In the genomic region with DNA sequence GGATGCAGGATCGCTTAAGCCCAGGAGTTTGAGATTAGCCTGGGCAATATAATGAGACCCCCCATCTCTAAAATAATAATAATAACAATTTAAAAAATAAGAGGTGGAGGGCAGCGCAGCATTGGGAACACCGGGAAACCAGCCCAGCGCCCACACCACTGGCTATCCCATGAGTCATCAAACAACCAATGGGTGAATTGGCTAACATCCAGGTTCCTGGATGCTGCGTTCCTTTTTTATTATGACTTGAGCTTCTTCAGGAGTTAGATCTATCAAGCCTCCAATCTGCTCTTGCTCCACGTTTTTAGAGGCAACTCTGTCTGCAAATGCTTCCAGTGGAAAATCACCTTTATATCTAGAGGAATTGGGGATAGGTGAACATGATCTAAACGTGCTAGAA, we compare ENCODE assay signal across 16 cellular contexts. TPM values are rescaled to one million over a fixed set of nuclear protein-coding genes. Genes with fewer than 3 reads are reported as not detected.
DNase-seq lines count a peak whose midpoint lies in the region; ATAC-seq and TF ChIP-seq lines count a peak whose summit lies in the region.
"Had no signal": no experiment of that assay in that cellular context is flagged by ENCODE, and none has a peak within 500 bp of the region (broad histone marks: within the 10 kb centered on the region; RNA-seq: fewer than 3 reads in every experiment).

No MANE protein-coding gene starts in this region.

- no peak overlapping the region for H3K56ac ChIP-seq in IMR-90 (ENCODE audit: extremely low read depth, insufficient read depth, low read length)

- no peak overlapping the region for H2AK5ac ChIP-seq in IMR-90 (ENCODE audit: low read depth, low read length)

- no peak overlapping the region for H2BK5ac ChIP-seq in IMR-90 (ENCODE audit: low read depth, low read length, poor library complexity, severe bottlenecking)

- H2BK20ac ChIP-seq in IMR-90 (ENCODE audit: low read depth, low read length) = no peak overlapping the region

- peak; percentile 58 for DNase-seq in BE2C
- peak; percentile 76 for DNase-seq in IMR-90
- DNase-seq in brain pericyte (ENCODE audit: low read depth, low spot score) = peak; percentile 47
- DNase-seq in left colon = no peak
- no peak for DNase-seq in left lobe of liver (ENCODE audit: low spot score)
- DNase-seq in HUDEP-2 (lab: John Stamatoyannopoulos, UW; ENCODE audit: unreplicated experiment in 76 of 76) = no peak
- DNase-seq in activated CD8-positive, alpha-beta memory T cell treated with anti-CD3 and anti-CD28 coated beads, Interleukin-2, amount 50 U/mL, for 48 hours = no peak
- DNase-seq: activated CD8-positive, alpha-beta memory T cell treated with anti-CD3 and anti-CD28 coated beads for 24 hours; KG1; NCI-H2171; T-helper 9 cell had no signal

- no peak overlapping the region for H4K8ac ChIP-seq in IMR-90 (ENCODE audit: low read depth in 2 of 2, low read length in 2 of 2)

- H2BK120ac ChIP-seq in IMR-90 (ENCODE audit: low read depth, low read length) = no peak overlapping the region

- H4K20me1 ChIP-seq in IMR-90 (ENCODE audit: insufficient read depth, low read length) = peaks cover 39% of the 10 kb centered on the region

- H3K79me1 ChIP-seq in IMR-90 (ENCODE audit: low read depth in 1 of 2, low read length in 2 of 2) = peaks cover 26 to 55% of the 10 kb centered on the region in 2 experiments

- no peaks in the 10 kb centered on the region for H3K9me3 ChIP-seq in BE2C
- no peaks in the 10 kb centered on the region for H3K9me3 ChIP-seq in IMR-90 (ENCODE audit: control insufficient read depth, insufficient read depth, low read length)

- H3K27me3 ChIP-seq in BE2C (no peaks in the 10 kb centered on the region), IMR-90 (ENCODE audit: control insufficient read depth, insufficient read depth, low read length) (no peaks in the 10 kb centered on the region)

- H4K91ac ChIP-seq in IMR-90 (ENCODE audit: insufficient read depth, low read depth, low read length) = no peak overlapping the region

- no peak overlapping the region for H3K23ac ChIP-seq in IMR-90 (ENCODE audit: low read depth, low read length)

- intact Hi-C loops in IMR-90 (cut with micrococcal nuclease) = no loop called here
- intact Hi-C loops in left colon (cut with DNase I, micrococcal nuclease) = no loop called here

- CTCF ChIA-PET in IMR-90 (lab: Yijun Ruan, JAX) = interaction anchor here (0.6 to 1.2 kb wide), 2 partner anchors 11 to 94 kb away, joined by 3 to 5 read pairs; partner anchors contain the start of gene LRRC4

- no peak overlapping the region for H2BK15ac ChIP-seq in IMR-90 (ENCODE audit: low read depth, low read length)

- POLR2A ChIA-PET in IMR-90 (lab: Charles Lee; ENCODE audit: unreplicated experiment) = no interaction called here

- H2AFZ ChIP-seq in IMR-90 (replicated peaks; ENCODE audit: low read length, poor library complexity) = no peak overlapping the region
- H2AFZ ChIP-seq: GM23338, PC-9 had no signal

- no peak overlapping the region for H4K5ac ChIP-seq in IMR-90 (ENCODE audit: low read depth, low read length)

- no peak overlapping the region for H3K18ac ChIP-seq in IMR-90 (ENCODE audit: low read depth, low read length)

- H3K4me2 ChIP-seq in IMR-90 (ENCODE audit: low read depth, low read length) = no peak overlapping the region
- H3K4me2 ChIP-seq: GM23338, PC-9 had no signal

- H3K9me1 ChIP-seq in IMR-90 (ENCODE audit: insufficient read depth, low read length) = peaks cover 25% of the 10 kb centered on the region

- BruUV-seq in IMR-90 (replicated peaks; lab: Mats Ljungman, UMichigan) = no TSS peak

- no peak overlapping the region for H3K27ac ChIP-seq in IMR-90 (ENCODE audit: insufficient read depth, low read length)
- H3K27ac ChIP-seq: PC-9, skin epidermis had no signal

- in situ Hi-C loops in IMR-90 (cut with MboI; ENCODE audit: low sequenced_read_pairs) = loop anchor here (10.0 kb wide), 1 partner anchor 154 kb away; no protein-coding TSS in a partner anchor

- no peak for TF ChIP-seq CTCF in BE2C (IDR thresholded peaks at IDR 0.05; ENCODE audit: low read depth, low read length)
- no peak for TF ChIP-seq CTCF in IMR-90 (conservative IDR thresholded peaks at IDR 0.05; ENCODE audit: low read depth, low read length)

- H3K36me3 ChIP-seq in BE2C = no peaks in the 10 kb centered on the region
- H3K36me3 ChIP-seq in IMR-90 (ENCODE audit: control insufficient read depth, insufficient read depth, low read length) = peaks cover 9% of the 10 kb centered on the region

- peak; percentile 35; the same call in 1 of the 2 replicates for ATAC-seq in IMR-90 (ENCODE audit: low read depth)
- ATAC-seq in left colon = peak; percentile 33
- no peak for ATAC-seq in HG02852 (IDR thresholded peaks at IDR 0.05; ENCODE audit: unreplicated experiment)
- no peak for ATAC-seq in left lobe of liver
- ATAC-seq: activated naive CD4-positive, alpha-beta T cell treated with anti-CD3 and anti-CD28 coated beads, Interleukin-2, amount 50 U/mL, for 72 hours; GM23338 had no signal

- H3K4me1 ChIP-seq in BE2C (peaks cover 19% of the 10 kb centered on the region), IMR-90 (ENCODE audit: control insufficient read depth, insufficient read depth, low read length) (peaks cover 4% of the 10 kb centered on the region; the same call in 1 of the 2 replicates)

- dilution Hi-C loops in IMR-90 (cut with HindIII; ENCODE audit: low sequenced_read_pairs, unreplicated experiment) = no loop called here

- H3K4me3 ChIP-seq in BE2C (ENCODE audit: low read depth, low read length) (no peak overlapping the region), IMR-90 (ENCODE audit: insufficient read depth, low read depth, low read length) (no peak overlapping the region)
- H3K4me3 ChIP-seq: GM23338, PC-9, skin epidermis had no signal

- H2AK9ac ChIP-seq in IMR-90 (replicated peaks; ENCODE audit: low read depth, low read length, poor library complexity) = no peak overlapping the region

- no CpG with 5 or more reads among the region's 7 CpGs for WGBS in IMR-90 (ENCODE audit: extremely low coverage in 2 of 2, insufficient read length in 1 of 2), 2 experiments

- H3K9ac ChIP-seq in IMR-90 (ENCODE audit: low read depth, low read length) = no peak overlapping the region

- TF ChIP-seq POLR2A in IMR-90 (IDR thresholded peaks at IDR 0.05; ENCODE audit: low read depth, low read length) = no peak

- no peak overlapping the region for H3K4ac ChIP-seq in IMR-90 (ENCODE audit: low read depth, low read length)

- H3K14ac ChIP-seq in IMR-90 (replicated peaks; ENCODE audit: low read depth, low read length) = no peak overlapping the region

- TF ChIP-seq RAD21 in IMR-90 (IDR thresholded peaks at IDR 0.05; ENCODE audit: low read length) = no peak

TF ChIP-seq in IMR-90, 13 proteins besides CTCF, POLR2A, EP300 and RAD21:
- TF ChIP-seq FOS (IDR thresholded peaks at IDR 0.05; ENCODE audit: low read depth, low read length) (0 out of 2 replicates have a peak, but pooled peaks have one; percentile 30), RCOR1 (IDR thresholded peaks at IDR 0.05; ENCODE audit: insufficient replicate concordance, low read length) (no peak)
TF ChIP-seq in IMR-90: peak in this region for 1.

RNA-seq across cellular contexts. Expression of gene LRRC4, which starts 10.0 kb away (rescaled TPM):
- 3.3 TPM for polyA plus RNA-seq in BE2C (2012; ENCODE audit: insufficient read depth, insufficient read length, low read depth)
- total RNA-seq in IMR-90 (2012; rRNA removed) (0.54 and 0.56 TPM in 2 replicates), left colon (1 to 10 TPM in 1 of 2 donors, under 1 TPM in 1; 0.24 to 4.5 TPM), left lobe of liver (2.8 TPM)
- 0.55 and 0.69 TPM in 2 replicates for polyA plus RNA-seq in IMR-90 (2012; rRNA removed)
- polyA plus RNA-seq in IMR-90 (2012; cell fraction: cytosol; rRNA removed) = 0.27 and 0.43 TPM in 2 replicates
- polyA plus RNA-seq in IMR-90 (2012; cell fraction: nucleus; rRNA removed; ENCODE audit: low replicate concordance) = 1.1 and 1.9 TPM in 2 replicates

Comparison
In these comparisons a context has a peak if more than half of its experiments do, and no peak if none do; other contexts are left out.
1. DNase-seq: peak in BE2C (single experiment), IMR-90 (single experiment) and brain pericyte (single experiment); none in left colon (0 of 2), left lobe of liver (single experiment), HUDEP-2 (0 of 76) and activated CD8-positive, alpha-beta memory T cell treated with anti-CD3 and anti-CD28 coated beads, Interleukin-2, amount 50 U/mL, for 48 hours (single experiment).
2. ATAC-seq: peak in IMR-90 (single experiment) and left colon (single experiment); none in HG02852 (single experiment) and left lobe of liver (single experiment).